Comparison of ENCODE assay signal across 15 cellular contexts in the genomic region with DNA sequence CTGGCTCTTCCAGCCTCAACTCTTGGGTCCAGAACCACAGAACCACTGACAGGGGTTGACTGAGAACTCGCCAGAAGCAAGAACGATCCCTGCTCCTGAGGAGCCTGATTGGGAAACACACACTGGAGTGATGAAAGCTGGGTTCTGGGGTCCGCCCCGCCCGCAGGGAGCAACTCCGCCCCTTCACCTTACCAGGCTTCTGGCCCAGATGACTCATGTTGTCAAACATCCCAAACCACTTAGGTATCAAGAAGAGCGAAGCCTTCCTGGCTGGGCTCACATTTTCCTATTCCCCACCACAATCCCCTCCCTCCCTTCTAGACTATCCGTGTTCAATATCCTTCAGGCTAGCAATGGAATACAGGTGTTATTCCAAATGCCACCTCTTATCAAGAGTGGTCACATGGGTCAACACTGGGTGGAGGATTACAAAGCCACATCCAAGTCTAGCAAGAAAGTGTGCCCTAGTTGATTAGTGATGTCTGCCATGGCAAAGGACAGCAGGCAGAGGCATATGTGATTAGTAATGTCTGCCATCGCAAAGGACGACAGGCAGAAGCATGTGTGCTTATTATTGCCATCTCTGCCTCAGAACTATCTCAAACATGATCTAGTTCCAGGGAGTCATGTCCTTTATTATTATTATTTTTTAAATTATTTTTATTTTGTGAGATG.
A peak's percentile ranks its signal among the peaks of the same experiment; 100 is the strongest.
DNase-seq lines count a peak whose midpoint lies in the region; ATAC-seq and TF ChIP-seq lines count a peak whose summit lies in the region.
"Had no signal": no experiment of that assay in that cellular context is flagged by ENCODE, and none has a peak within 500 bp of the region (broad histone marks: within the 10 kb centered on the region; RNA-seq: fewer than 3 reads in every experiment).

No MANE protein-coding gene starts in this region.

- CTCF ChIA-PET in HCT116 (lab: Charles Lee) = interaction anchor here (1.6 kb wide), 1 partner anchor 11 kb away, joined by 5 read pairs; no protein-coding TSS in a partner anchor
- CTCF ChIA-PET in activated CD4-positive, alpha-beta memory T cell treated with anti-CD3 and anti-CD28 coated beads for 36 hours (lab: Charles Lee) = interaction anchor here (1.5 kb wide), 1 partner anchor 12 kb away, joined by 3 read pairs; no protein-coding TSS in a partner anchor

- RAD21 ChIA-PET in HCT116 (lab: Charles Lee; ENCODE audit: low non-redundant PET in 1 of 2, low total read pairs in 2 of 2, uncharacterized antibody in 2 of 2, unreplicated experiment in 2 of 2) = no interaction called here

- H3K4me2 ChIP-seq in HCT116 (ENCODE audit: low read length) = peak overlapping the region; percentile 43
- H3K4me2 ChIP-seq: neural progenitor cell had no signal

- TF ChIP-seq RAD21 in HCT116 (IDR thresholded peaks at IDR 0.05; ENCODE audit: low read depth) = no peak

- POLR2A ChIA-PET in HCT116 (lab: Charles Lee) = no interaction called here
- POLR2A ChIA-PET in activated CD4-positive, alpha-beta memory T cell treated with anti-CD3 and anti-CD28 coated beads for 36 hours (lab: Charles Lee) = no interaction called here

- H3K27ac Mint-ChIP-seq in activated CD4-positive, alpha-beta memory T cell treated with anti-CD3 and anti-CD28 coated beads for 36 hours = no peak overlapping the region
- no peak overlapping the region for H3K27ac Mint-ChIP-seq in nephron progenitor cell
- H3K27ac Mint-ChIP-seq: HFFc6, neural progenitor cell had no signal

- no peaks in the 10 kb centered on the region for H3K79me2 ChIP-seq in HCT116 (ENCODE audit: insufficient read depth, low read length)

- peaks cover 37% of the 10 kb centered on the region for H3K36me3 Mint-ChIP-seq in activated CD4-positive, alpha-beta memory T cell treated with anti-CD3 and anti-CD28 coated beads for 36 hours
- H3K36me3 Mint-ChIP-seq in nephron progenitor cell (ENCODE audit: low read depth) = peaks cover 48% of the 10 kb centered on the region

- no peaks in the 10 kb centered on the region for H4K20me1 ChIP-seq in HCT116 (ENCODE audit: insufficient read depth)

- H3K27ac ChIP-seq in HCT116 (ENCODE audit: low read depth, low read length) (no peak overlapping the region), esophagus squamous epithelium (peak overlapping the region in 3 of 4 donors; percentile 7 to 50 (median 31)), lower lobe of right lung (no peak overlapping the region)
- H3K27ac ChIP-seq: HL-60, neural progenitor cell had no signal

- DNase-seq in HCT116 (ENCODE audit: low read depth, low spot score) = no peak
- DNase-seq in RPMI7951 (ENCODE audit: low read depth) = peak; percentile 89
- no peak for DNase-seq in esophagus squamous epithelium (lab: John Stamatoyannopoulos, UW)
- peak; percentile 81 for DNase-seq in lower lobe of right lung
- no peak for DNase-seq in activated CD4-positive, alpha-beta memory T cell treated with anti-CD3 and anti-CD28 coated beads for 36 hours
- no peak for DNase-seq in NOMO-1 treated with DMSO at 0.1 percent for 48 hours (lab: John Stamatoyannopoulos, UW; ENCODE audit: unreplicated experiment)
- DNase-seq in T-helper 9 cell = no peak
- DNase-seq in nephron progenitor cell = no peak
- DNase-seq: activated CD4-positive, CD25-positive, alpha-beta regulatory T cell; HFFc6; NCI-H187 treated with DMSO at 0.1 percent for 48 hours; NCI-H526 had no signal

- intact Hi-C loops in HCT116 (cut with micrococcal nuclease) (no loop called here), esophagus squamous epithelium (cut with DNase I) (no loop called here), lower lobe of right lung (cut with DNase I) (no loop called here)
- intact Hi-C loops in activated CD4-positive, alpha-beta memory T cell treated with anti-CD3 and anti-CD28 coated beads for 36 hours (cut with micrococcal nuclease) = no loop called here

- TF ChIP-seq CTCF in HCT116 (IDR thresholded peaks at IDR 0.05 in 2 of 3, conservative IDR thresholded peaks at IDR 0.05 in 1 of 3; ENCODE audit: borderline replicate concordance in 1 of 3, insufficient read depth in 1 of 3, low read depth in 2 of 3, low read length in 2 of 3) (no peak), esophagus squamous epithelium (IDR thresholded peaks at IDR 0.05) (no peak), lower lobe of right lung (IDR thresholded peaks at IDR 0.05) (no peak), nephron progenitor cell (IDR thresholded peaks at IDR 0.05) (no peak)

- no peak overlapping the region for H3K4me3 ChIP-seq in HCT116 (replicated peaks in 1 of 2; ENCODE audit: low read depth in 1 of 2, low read length in 2 of 2)
- no peak overlapping the region for H3K4me3 ChIP-seq in esophagus squamous epithelium
- H3K4me3 ChIP-seq in lower lobe of right lung = no peak overlapping the region
- H3K4me3 ChIP-seq: dorsolateral prefrontal cortex, neural progenitor cell had no signal

- H2AFZ ChIP-seq in HCT116 (ENCODE audit: low read depth, low read length, poor library complexity, severe bottlenecking) = no peak overlapping the region
- H2AFZ ChIP-seq: neural progenitor cell had no signal

- H3K9me3 ChIP-seq in HCT116 (ENCODE audit: control insufficient read depth in 1 of 2, insufficient read depth in 1 of 2, low read depth in 1 of 2, low read length in 2 of 2) = no peaks in the 10 kb centered on the region; a peak in 1 of 4 replicates
- H3K9me3 ChIP-seq in esophagus squamous epithelium = peaks cover 0 to 9% (median 0%) of the 10 kb centered on the region in 3 donors
- H3K9me3 ChIP-seq in lower lobe of right lung = no peaks in the 10 kb centered on the region

- peak; percentile 75 for ATAC-seq in HCT116
- peak; percentile 87 to 95 for ATAC-seq in lower lobe of right lung

- no peak for TF ChIP-seq POLR2A in HCT116 (IDR thresholded peaks at IDR 0.05; ENCODE audit: borderline replicate concordance, extremely low read depth, insufficient read depth, insufficient read length)
- no peak for TF ChIP-seq POLR2A in esophagus squamous epithelium (IDR thresholded peaks at IDR 0.05)

- peaks cover 3 to 25% of the 10 kb centered on the region in 2 experiments for H3K36me3 ChIP-seq in HCT116 (ENCODE audit: control insufficient read depth in 1 of 2, insufficient read depth in 2 of 2, low read length in 2 of 2)
- peaks cover 9 to 90% (median 55%) of the 10 kb centered on the region in 3 donors for H3K36me3 ChIP-seq in esophagus squamous epithelium
- peaks cover 72% of the 10 kb centered on the region for H3K36me3 ChIP-seq in lower lobe of right lung
- H3K36me3 ChIP-seq: neural progenitor cell had no signal

- H3K27me3 ChIP-seq in HCT116 (ENCODE audit: insufficient read depth, low read length) = no peaks in the 10 kb centered on the region
- no peaks in the 10 kb centered on the region for H3K27me3 ChIP-seq in esophagus squamous epithelium
- H3K27me3 ChIP-seq in lower lobe of right lung (ENCODE audit: low read depth) = no peaks in the 10 kb centered on the region
- H3K27me3 ChIP-seq: neural progenitor cell had no signal

- peaks cover 4 to 14% of the 10 kb centered on the region in 2 experiments; a peak in 2 of 4 replicates for H3K4me1 ChIP-seq in HCT116 (ENCODE audit: control insufficient read depth in 1 of 2, insufficient read depth in 2 of 2, low read length in 2 of 2)
- peaks cover 0 to 9% (median 5%) of the 10 kb centered on the region in 3 donors for H3K4me1 ChIP-seq in esophagus squamous epithelium
- H3K4me1 ChIP-seq in lower lobe of right lung = no peaks in the 10 kb centered on the region
- H3K4me1 ChIP-seq: neural progenitor cell had no signal

- BruUV-seq in HCT116 (replicated peaks; lab: Mats Ljungman, UMichigan) = no TSS peak

- H3K27me3 Mint-ChIP-seq in activated CD4-positive, alpha-beta memory T cell treated with anti-CD3 and anti-CD28 coated beads for 36 hours = no peaks in the 10 kb centered on the region
- H3K27me3 Mint-ChIP-seq in nephron progenitor cell (ENCODE audit: low read depth, poor library complexity) = no peaks in the 10 kb centered on the region

- no peaks in the 10 kb centered on the region for H3K9me2 ChIP-seq in HCT116 (ENCODE audit: insufficient read depth)

- no peaks in the 10 kb centered on the region for H3K4me1 Mint-ChIP-seq in activated CD4-positive, alpha-beta memory T cell treated with anti-CD3 and anti-CD28 coated beads for 36 hours (ENCODE audit: low read depth)
- peaks cover 7% of the 10 kb centered on the region for H3K4me1 Mint-ChIP-seq in nephron progenitor cell
- H3K4me1 Mint-ChIP-seq: neural progenitor cell had no signal

- no peak overlapping the region for H3K4me3 Mint-ChIP-seq in activated CD4-positive, alpha-beta memory T cell treated with anti-CD3 and anti-CD28 coated beads for 36 hours
- no peak overlapping the region for H3K4me3 Mint-ChIP-seq in nephron progenitor cell
- H3K4me3 Mint-ChIP-seq: HFFc6 had no signal

- H3K9me3 Mint-ChIP-seq in activated CD4-positive, alpha-beta memory T cell treated with anti-CD3 and anti-CD28 coated beads for 36 hours = peaks cover 11% of the 10 kb centered on the region
- peaks cover 23% of the 10 kb centered on the region for H3K9me3 Mint-ChIP-seq in nephron progenitor cell

- WGBS in esophagus squamous epithelium, 2 donors = 55 to 72% methylated on average over 4 to 8 of the region's 10 CpGs

- H3K9ac ChIP-seq in HCT116 (ENCODE audit: low read length) = no peak overlapping the region
- H3K9ac ChIP-seq: neural progenitor cell had no signal

TF ChIP-seq in HCT116, 20 proteins besides CTCF, POLR2A, EP300 and RAD21 (continues in another document):
- TF ChIP-seq SRF (IDR thresholded peaks at IDR 0.05; ENCODE audit: low read depth) (no peak), FOSL1 (IDR thresholded peaks at IDR 0.05; ENCODE audit: low read depth) (no peak; the same call in 1 of the 2 replicates), ZFX (IDR thresholded peaks at IDR 0.05) (no peak), ZNF274 (IDR thresholded peaks at IDR 0.05; ENCODE audit: low read depth, low read length) (no peak), TCF7L2 (IDR thresholded peaks at IDR 0.05; ENCODE audit: borderline replicate concordance, extremely low read depth, insufficient read depth, insufficient read length) (no peak), CEBPB (IDR thresholded peaks at IDR 0.05; ENCODE audit: low read depth) (no peak), YY1 (IDR thresholded peaks at IDR 0.05; ENCODE audit: extremely low read depth, insufficient replicate concordance, low read depth, low read length) (no peak), POLR2AphosphoS5 (IDR thresholded peaks at IDR 0.05; ENCODE audit: low read depth, low read length) (no peak)
- TF ChIP-seq, protein P1, sequence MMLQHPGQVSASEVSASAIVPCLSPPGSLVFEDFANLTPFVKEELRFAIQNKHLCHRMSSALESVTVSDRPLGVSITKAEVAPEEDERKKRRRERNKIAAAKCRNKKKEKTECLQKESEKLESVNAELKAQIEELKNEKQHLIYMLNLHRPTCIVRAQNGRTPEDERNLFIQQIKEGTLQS (IDR thresholded peaks at IDR 0.05) = no peak

Comparison
In these comparisons a context has a peak if more than half of its experiments do, and no peak if none do; other contexts are left out.
1. DNase-seq: peak in RPMI7951 (single experiment) and lower lobe of right lung (single experiment); none in HCT116 (single experiment), esophagus squamous epithelium (single experiment), activated CD4-positive, alpha-beta memory T cell treated with anti-CD3 and anti-CD28 coated beads for 36 hours (single experiment), NOMO-1 treated with DMSO at 0.1 percent for 48 hours (single experiment), T-helper 9 cell (single experiment) and nephron progenitor cell (single experiment).
2. H3K27ac ChIP-seq: peak in esophagus squamous epithelium (3 of 4); none in HCT116 (single experiment) and lower lobe of right lung (single experiment).